ENCODE assay signal across 22 cellular contexts in the genomic region with DNA sequence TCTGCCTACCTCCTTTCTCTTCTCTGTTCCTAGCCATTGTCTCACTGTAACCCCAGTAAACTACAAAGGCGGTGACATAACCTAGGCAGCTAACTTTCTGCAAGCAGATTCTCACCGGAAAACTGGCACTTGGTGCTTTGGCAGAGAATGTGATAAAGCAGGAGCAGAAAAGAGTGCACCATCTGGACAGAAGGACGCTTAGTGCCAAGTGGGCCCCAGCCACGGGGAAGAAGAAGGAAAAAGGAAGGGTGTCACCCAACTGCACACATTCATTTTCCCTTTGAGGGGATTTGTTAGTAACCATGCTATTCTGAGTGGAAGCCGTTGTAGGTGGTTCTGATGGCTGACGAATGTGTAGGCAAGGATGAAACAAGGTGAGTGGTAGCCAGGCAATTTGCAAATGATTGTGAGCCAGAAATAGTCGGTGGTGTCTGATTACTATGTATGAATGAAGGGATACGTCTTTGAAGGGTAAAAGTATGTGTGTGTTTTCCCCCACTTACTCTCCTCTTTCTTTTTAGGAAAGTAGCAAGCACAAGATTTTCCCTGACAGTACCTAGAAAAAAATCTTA.
DNase-seq lines count a peak whose midpoint lies in the region; FAIRE-seq and TF ChIP-seq lines count a peak whose summit lies in the region.
"Had no signal": no experiment of that assay in that cellular context is flagged by ENCODE, and none has a peak within 500 bp of the region (broad histone marks: within the 10 kb centered on the region; RNA-seq: fewer than 3 reads in every experiment).

No MANE protein-coding gene starts in this region.

- 0 out of 7 replicates have a peak, but pooled peaks cover 0 to 3% (median 0%) of the 10 kb centered on the region in 3 experiments for H3K36me3 Mint-ChIP-seq in H9 (ENCODE audit: insufficient read depth in 1 of 3, low read depth in 3 of 3)
- no peaks in the 10 kb centered on the region for H3K36me3 Mint-ChIP-seq in activated naive CD8-positive, alpha-beta T cell treated with anti-CD3 and anti-CD28 coated beads for 36 hours
- H3K36me3 Mint-ChIP-seq: activated CD8-positive, alpha-beta memory T cell treated with anti-CD3 and anti-CD28 coated beads, Interleukin-2, amount 10 ng/mL, durations not matched to agents 7 days and 5 days; CD14-positive monocyte; IgD-negative memory B cell had no signal

- H2BK20ac ChIP-seq in H9 (ENCODE audit: low read depth, low read length, poor library complexity, severe bottlenecking), result no peak overlapping the region

- no peak overlapping the region for H2BK5ac ChIP-seq in H9 (ENCODE audit: insufficient read length, low read length)

- peaks cover 8% of the 10 kb centered on the region; the same call in 1 of the 2 replicates for H3K4me1 ChIP-seq in H9 (ENCODE audit: insufficient read depth, low read length)
- H3K4me1 ChIP-seq: lower lobe of right lung, SJCRH30 had no signal

- H3K27ac ChIP-seq in H9 (ENCODE audit: insufficient read length, low read depth, low read length), result no peak overlapping the region
- no peak overlapping the region for H3K27ac ChIP-seq in RWPE1
- H3K27ac ChIP-seq: lower lobe of right lung, sigmoid colon, SJCRH30 had no signal

- POLR2A ChIA-PET in RWPE1 (lab: Yijun Ruan, JAX; ENCODE audit: low non-redundant PET), result no interaction called here

- no peak overlapping the region for H2BK120ac ChIP-seq in H9 (ENCODE audit: low read depth, low read length, poor library complexity, severe bottlenecking)

- H3K18ac ChIP-seq in H9 (ENCODE audit: insufficient read length, low read depth, low read length), result no peak overlapping the region

- H3K27ac Mint-ChIP-seq in H9, result peak overlapping the region in 1 of 3 experiments; percentile 19; a peak in 2 of 7 replicates
- H3K27ac Mint-ChIP-seq in activated naive CD8-positive, alpha-beta T cell treated with anti-CD3 and anti-CD28 coated beads for 36 hours, result peak overlapping the region; percentile 17
- H3K27ac Mint-ChIP-seq: activated CD8-positive, alpha-beta memory T cell treated with anti-CD3 and anti-CD28 coated beads, Interleukin-2, amount 10 ng/mL, durations not matched to agents 7 days and 5 days; activated T-cell treated with anti-CD3 and anti-CD28 coated beads, Interleukin-2, amount 50 U/mL, for 72 hours; CD14-positive monocyte; IgD-negative memory B cell had no signal

- H3K4ac ChIP-seq in H9 (ENCODE audit: low read depth, low read length), result no peak overlapping the region

- no peak overlapping the region for H3K23ac ChIP-seq in H9 (ENCODE audit: insufficient read length, low read depth, low read length)

- H4K91ac ChIP-seq in H9 (ENCODE audit: insufficient read length, low read depth, low read length), result no peak overlapping the region

- no peak overlapping the region for H2BK12ac ChIP-seq in H9 (ENCODE audit: insufficient read length, low read depth, low read length)

- no peaks in the 10 kb centered on the region for H3K9me3 ChIP-seq in H9 (ENCODE audit: control insufficient read depth, low read depth, low read length)
- H3K9me3 ChIP-seq: lower lobe of right lung, sigmoid colon, SJCRH30 had no signal

- no peak overlapping the region for H3K4me3 Mint-ChIP-seq in H9
- no peak overlapping the region for H3K4me3 Mint-ChIP-seq in activated naive CD8-positive, alpha-beta T cell treated with anti-CD3 and anti-CD28 coated beads for 36 hours
- H3K4me3 Mint-ChIP-seq: activated CD8-positive, alpha-beta memory T cell treated with anti-CD3 and anti-CD28 coated beads, Interleukin-2, amount 10 ng/mL, durations not matched to agents 7 days and 5 days; activated T-cell treated with anti-CD3 and anti-CD28 coated beads, Interleukin-2, amount 50 U/mL, for 72 hours; CD14-positive monocyte; IgD-negative memory B cell had no signal

- H2AK5ac ChIP-seq in H9 (ENCODE audit: insufficient read length, low read length), result no peak overlapping the region

- H3K56ac ChIP-seq in H9 (ENCODE audit: insufficient read length, low read depth, low read length), result no peak overlapping the region

- no peaks in the 10 kb centered on the region; the same call in none of the 2 replicates for H3K27me3 Mint-ChIP-seq in H9 (ENCODE audit: low read depth)
- H3K27me3 Mint-ChIP-seq in activated naive CD8-positive, alpha-beta T cell treated with anti-CD3 and anti-CD28 coated beads for 36 hours, result no peaks in the 10 kb centered on the region

- H3K79me2 ChIP-seq in H9 (ENCODE audit: insufficient read depth, low read length), result no peaks in the 10 kb centered on the region

- no peaks in the 10 kb centered on the region for H3K27me3 ChIP-seq in H9 (ENCODE audit: insufficient read depth, low read length)
- H3K27me3 ChIP-seq: sigmoid colon, SJCRH30 had no signal

- H3K23me2 ChIP-seq in H9 (ENCODE audit: insufficient read length, low read depth, low read length, poor library complexity, severe bottlenecking), result no peaks in the 10 kb centered on the region

- H2BK15ac ChIP-seq in H9 (ENCODE audit: low read depth, low read length), result no peak overlapping the region

- peak overlapping the region; percentile 40 for H2AFZ ChIP-seq in H9 (ENCODE audit: low read length)

- H3K79me1 ChIP-seq in H9 (ENCODE audit: insufficient read depth, low read depth, low read length, poor library complexity, severe bottlenecking), result no peaks in the 10 kb centered on the region

- no peak overlapping the region for H3K9ac ChIP-seq in H9 (ENCODE audit: extremely low read depth, insufficient read length, low read length)

- no CpG with 5 or more reads among the region's 8 CpGs for WGBS in H9 (ENCODE audit: extremely low coverage, insufficient read length, low lambda C conversion rate)

- peak; percentile 85 for FAIRE-seq in islet of Langerhans (lab: Jason Lieb, UNC)
- FAIRE-seq: RCC 7860 had no signal

- TF ChIP-seq CTCF in H9 (conservative IDR thresholded peaks at IDR 0.05) (no peak), RWPE1 (conservative IDR thresholded peaks at IDR 0.05; ENCODE audit: low read depth) (no peak)

- peaks cover 39 to 47% of the 10 kb centered on the region in 2 experiments for H3K4me1 Mint-ChIP-seq in H9
- H3K4me1 Mint-ChIP-seq in activated naive CD8-positive, alpha-beta T cell treated with anti-CD3 and anti-CD28 coated beads for 36 hours, result peaks cover 15% of the 10 kb centered on the region
- H3K4me1 Mint-ChIP-seq: activated CD8-positive, alpha-beta memory T cell treated with anti-CD3 and anti-CD28 coated beads, Interleukin-2, amount 10 ng/mL, durations not matched to agents 7 days and 5 days; IgD-negative memory B cell had no signal

- DNase-seq in H9, result no peak
- peak; percentile 84 for DNase-seq in NCI-H446 treated with DMSO at 0.1 percent for 48 hours (lab: John Stamatoyannopoulos, UW)
- no peak for DNase-seq in activated naive CD8-positive, alpha-beta T cell treated with anti-CD3 and anti-CD28 coated beads for 36 hours
- DNase-seq in RWPE1 (ENCODE audit: low spot score), result no peak
- DNase-seq in central memory CD4-positive, alpha-beta T cell, result no peak
- DNase-seq in NCI-H187 treated with DMSO at 0.1 percent for 48 hours (lab: John Stamatoyannopoulos, UW), result no peak
- no peak for DNase-seq in NK-92 treated with Interleukin-12 subunit alpha and Interleukin-12 subunit beta, amount 100 ng/mL, for 24 hours (lab: John Stamatoyannopoulos, UW)
- DNase-seq: activated CD8-positive, alpha-beta memory T cell treated with anti-CD3 and anti-CD28 coated beads, Interleukin-2, amount 10 ng/mL, durations not matched to agents 7 days and 5 days; activated naive CD4-positive, alpha-beta T cell treated with anti-CD3 and anti-CD28 coated beads, Interleukin-2, amount 50 U/mL, for 16 hours; activated T-cell treated with anti-CD3 and anti-CD28 coated beads, Interleukin-2, amount 50 U/mL, for 72 hours; aorta; kidney glomerular epithelial cell; lower lobe of right lung; sigmoid colon; SJCRH30; stimulated activated CD4-positive, alpha-beta T cell treated with anti-CD3 and anti-CD28 coated beads, Interleukin-15, amount 100 ng/mL, for 24 hours; T-helper 1 cell; trophoblast cell had no signal

- H3K9me3 Mint-ChIP-seq in H9, result no peaks in the 10 kb centered on the region
- H3K9me3 Mint-ChIP-seq in activated naive CD8-positive, alpha-beta T cell treated with anti-CD3 and anti-CD28 coated beads for 36 hours, result no peaks in the 10 kb centered on the region
- H3K9me3 Mint-ChIP-seq: activated T-cell treated with anti-CD3 and anti-CD28 coated beads, Interleukin-2, amount 50 U/mL, for 72 hours; CD14-positive monocyte; IgD-negative memory B cell had no signal

- H3K14ac ChIP-seq in H9 (ENCODE audit: insufficient read depth, low read length), result peak overlapping the region; percentile 46; the same call in 1 of the 2 replicates

- H3T11ph ChIP-seq in H9 (ENCODE audit: low read length), result no peak overlapping the region

- no peak overlapping the region for H4K8ac ChIP-seq in H9 (replicated peaks; ENCODE audit: insufficient read length, low read depth, low read length)

- no peak overlapping the region for H3K4me2 ChIP-seq in H9 (ENCODE audit: insufficient read depth, insufficient read length, low read length)

- CTCF ChIA-PET in RWPE1 (lab: Yijun Ruan, JAX), result no interaction called here

- H4K20me1 ChIP-seq in H9 (ENCODE audit: control insufficient read depth, insufficient read depth, insufficient read length), result no peaks in the 10 kb centered on the region

- no peak overlapping the region for H4K5ac ChIP-seq in H9 (ENCODE audit: insufficient read length, low read depth, low read length)
